In the genomic region with DNA sequence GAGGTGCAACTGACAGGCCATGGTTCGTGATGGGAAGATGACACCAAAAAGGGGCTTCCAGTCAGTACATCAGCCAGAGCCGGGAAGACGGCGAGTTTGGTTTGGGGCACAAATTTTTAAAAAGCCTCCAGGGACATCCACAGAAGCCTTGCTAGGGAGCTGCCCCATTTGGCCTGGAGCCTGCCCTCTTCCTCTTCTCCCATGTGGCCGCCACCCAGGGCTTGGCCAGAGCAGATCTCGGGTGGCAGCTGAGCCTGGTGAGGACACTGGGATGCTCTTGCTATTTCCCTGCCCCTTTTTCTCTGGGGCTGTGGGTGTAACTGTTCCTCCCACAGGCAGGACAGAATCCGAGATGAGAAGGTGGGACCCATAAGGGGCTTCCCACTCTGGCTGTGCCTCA, we compare ENCODE assay signal across 1 cellular context.
TF ChIP-seq lines count a peak whose summit lies in the region.

No MANE protein-coding gene starts in this region.

TF ChIP-seq in A549, 52 proteins besides CTCF, POLR2A, EP300 and RAD21 (continued from another document):
- TF ChIP-seq FOSL2 (IDR thresholded peaks at IDR 0.05): no peak
- no peak for TF ChIP-seq FOSL2 (CRISPR knock-in tag; IDR thresholded peaks at IDR 0.05)
- TF ChIP-seq FOSB (CRISPR knock-in tag; IDR thresholded peaks at IDR 0.05): no peak
- TF ChIP-seq TFCP2L1 (CRISPR knock-in tag; IDR thresholded peaks at IDR 0.05): no peak
- no peak for TF ChIP-seq HOXB5 (CRISPR knock-in tag; IDR thresholded peaks at IDR 0.05)
- TF ChIP-seq, protein P1, sequence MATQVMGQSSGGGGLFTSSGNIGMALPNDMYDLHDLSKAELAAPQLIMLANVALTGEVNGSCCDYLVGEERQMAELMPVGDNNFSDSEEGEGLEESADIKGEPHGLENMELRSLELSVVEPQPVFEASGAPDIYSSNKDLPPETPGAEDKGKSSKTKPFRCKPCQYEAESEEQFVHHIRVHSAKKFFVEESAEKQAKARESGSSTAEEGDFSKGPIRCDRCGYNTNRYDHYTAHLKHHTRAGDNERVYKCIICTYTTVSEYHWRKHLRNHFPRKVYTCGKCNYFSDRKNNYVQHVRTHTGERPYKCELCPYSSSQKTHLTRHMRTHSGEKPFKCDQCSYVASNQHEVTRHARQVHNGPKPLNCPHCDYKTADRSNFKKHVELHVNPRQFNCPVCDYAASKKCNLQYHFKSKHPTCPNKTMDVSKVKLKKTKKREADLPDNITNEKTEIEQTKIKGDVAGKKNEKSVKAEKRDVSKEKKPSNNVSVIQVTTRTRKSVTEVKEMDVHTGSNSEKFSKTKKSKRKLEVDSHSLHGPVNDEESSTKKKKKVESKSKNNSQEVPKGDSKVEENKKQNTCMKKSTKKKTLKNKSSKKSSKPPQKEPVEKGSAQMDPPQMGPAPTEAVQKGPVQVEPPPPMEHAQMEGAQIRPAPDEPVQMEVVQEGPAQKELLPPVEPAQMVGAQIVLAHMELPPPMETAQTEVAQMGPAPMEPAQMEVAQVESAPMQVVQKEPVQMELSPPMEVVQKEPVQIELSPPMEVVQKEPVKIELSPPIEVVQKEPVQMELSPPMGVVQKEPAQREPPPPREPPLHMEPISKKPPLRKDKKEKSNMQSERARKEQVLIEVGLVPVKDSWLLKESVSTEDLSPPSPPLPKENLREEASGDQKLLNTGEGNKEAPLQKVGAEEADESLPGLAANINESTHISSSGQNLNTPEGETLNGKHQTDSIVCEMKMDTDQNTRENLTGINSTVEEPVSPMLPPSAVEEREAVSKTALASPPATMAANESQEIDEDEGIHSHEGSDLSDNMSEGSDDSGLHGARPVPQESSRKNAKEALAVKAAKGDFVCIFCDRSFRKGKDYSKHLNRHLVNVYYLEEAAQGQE (IDR thresholded peaks at IDR 0.05): no peak
- no peak for TF ChIP-seq CBX2 (IDR thresholded peaks at IDR 0.05; ENCODE audit: borderline replicate concordance, low read depth)
- no peak for TF ChIP-seq TP53 (CRISPR knock-in tag; IDR thresholded peaks at IDR 0.05)
- TF ChIP-seq NPAS2 (CRISPR knock-in tag; IDR thresholded peaks at IDR 0.05; ENCODE audit: borderline replicate concordance): no peak
